Comparison of ENCODE assay signal across 10 cellular contexts in genomic region chr3:165139918-165140317, GRCh38. TPM values are rescaled to one million over a fixed set of nuclear protein-coding genes. Genes with fewer than 3 reads are reported as not detected.
"Had no signal": no experiment of that assay in that cellular context is flagged by ENCODE, and none has a peak within 500 bp of the region (broad histone marks: within the 10 kb centered on the region; RNA-seq: fewer than 3 reads in every experiment).

No MANE protein-coding gene starts in this region.

RNA-seq across cellular contexts. Expression of gene SLITRK3, which starts 56.3 kb away (rescaled TPM):
- total RNA-seq: dermis microvascular lymphatic vessel endothelial cell; gastrocnemius medialis; glomerular endothelial cell; heart right ventricle; kidney epithelial cell; left ventricle myocardium superior; lung microvascular endothelial cell; mesenteric fat pad; naive thymus-derived CD4-positive, alpha-beta T cell had no signal
- polyA plus RNA-seq: heart right ventricle; keratinocyte; naive thymus-derived CD4-positive, alpha-beta T cell had no signal
